ENCODE assay signal across 1 cellular context in genomic region chr6:131901474-131901873, GRCh38.
TF ChIP-seq lines count a peak whose summit lies in the region.

No MANE protein-coding gene starts in this region.

TF ChIP-seq in GM23338, 12 proteins besides CTCF, POLR2A, EP300 and RAD21:
- TF ChIP-seq NANOG (IDR thresholded peaks at IDR 0.05; ENCODE audit: borderline replicate concordance), result peak; percentile 92
